ENCODE assay signal across 2 cellular contexts in the genomic region with DNA sequence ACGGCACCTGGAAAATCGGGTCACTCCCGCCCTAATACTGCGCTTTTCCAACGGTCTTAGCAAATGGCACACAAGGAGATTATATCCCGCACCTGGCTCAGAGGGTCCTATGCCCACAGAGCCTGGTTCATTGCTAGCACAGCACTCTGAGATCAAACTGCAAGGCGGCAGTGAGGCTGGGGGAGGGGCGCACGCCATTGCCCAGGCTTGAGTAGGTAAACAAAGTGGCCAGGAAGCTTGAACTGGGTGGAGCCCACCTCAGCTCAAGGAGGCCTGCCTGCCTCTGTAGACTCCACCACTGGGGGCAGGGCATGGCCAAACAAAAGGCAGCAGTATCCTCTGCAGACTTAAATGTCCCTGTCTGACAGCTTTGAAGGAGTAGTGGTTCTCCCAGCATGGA. TPM values are rescaled to one million over a fixed set of nuclear protein-coding genes. Genes with fewer than 3 reads are reported as not detected.
"Had no signal": no experiment of that assay in that cellular context is flagged by ENCODE, and none has a peak within 500 bp of the region (broad histone marks: within the 10 kb centered on the region; RNA-seq: fewer than 3 reads in every experiment).

No MANE protein-coding gene starts in this region.

RNA-seq across cellular contexts. Expression of a gene that starts 11.0 kb away (rescaled TPM):
- total RNA-seq: MCF 10A, NCI-H460 had no signal
